Comparison of ENCODE assay signal across 32 cellular contexts in genomic region chr9:22002038-22002437, GRCh38. TPM values are rescaled to one million over a fixed set of nuclear protein-coding genes. Genes with fewer than 3 reads are reported as not detected.
"Had no signal": no experiment of that assay in that cellular context is flagged by ENCODE, and none has a peak within 500 bp of the region (broad histone marks: within the 10 kb centered on the region; RNA-seq: fewer than 3 reads in every experiment).

No MANE protein-coding gene starts in this region.

- FAIRE-seq: bronchial epithelial cell, K562 had no signal

- H3K27me3 ChIP-seq: adrenal gland, MG63 had no signal

- H3K36me3 ChIP-seq: adrenal gland, MG63 had no signal

- ATAC-seq: activated CD8-positive, alpha-beta T cell treated with anti-CD3 and anti-CD28 coated beads, Interleukin-2, amount 10 ng/mL, durations not matched to agents 7 days and 5 days; activated naive CD4-positive, alpha-beta T cell treated with anti-CD3 and anti-CD28 coated beads, Interleukin-2, amount 50 U/mL, for 72 hours; K562 had no signal

- H3K4me3 ChIP-seq: adrenal gland, K562, MG63 had no signal

- H3K27ac ChIP-seq: adrenal gland, VCaP had no signal

- H3K4me3 Mint-ChIP-seq: activated B cell treated with CpG ODN at 0.5 μM for 24 hours; activated CD4-positive, alpha-beta T cell treated with anti-CD3 and anti-CD28 coated beads, Interleukin-2, amount 10 ng/mL, durations not matched to agents 24 days and 14 days; activated CD8-positive, alpha-beta T cell treated with anti-CD3 and anti-CD28 coated beads, Interleukin-2, amount 10 ng/mL, durations not matched to agents 7 days and 5 days; activated naive CD4-positive, alpha-beta T cell treated with anti-CD3 and anti-CD28 coated beads for 36 hours; activated T-cell treated with anti-CD3 and anti-CD28 coated beads, Interleukin-2, amount 50 U/mL, for 24 hours; brain had no signal

- DNase-seq: activated B cell treated with CpG ODN at 0.5 μM for 24 hours; activated CD4-positive, alpha-beta T cell treated with anti-CD3 and anti-CD28 coated beads, Interleukin-2, amount 10 ng/mL, durations not matched to agents 24 days and 14 days; activated CD4-positive, alpha-beta T cell treated with anti-CD3 and anti-CD28 coated beads, Interleukin-2, amount 50 U/mL, for 48 hours; activated CD8-positive, alpha-beta T cell treated with anti-CD3 and anti-CD28 coated beads, Interleukin-2, amount 10 ng/mL, durations not matched to agents 7 days and 5 days; activated gamma-delta T cell treated with Interleukin-2 at 50 U/mL for 16 hours; activated naive CD4-positive, alpha-beta T cell treated with anti-CD3 and anti-CD28 coated beads for 36 hours; activated T-cell treated with anti-CD3 and anti-CD28 coated beads, Interleukin-2, amount 50 U/mL, for 24 hours; adrenal gland; caudate nucleus; MG63; NCI-H1048; NCI-H1105 treated with DMSO at 0.1 percent for 48 hours; NCI-H1436; NCI-H1694 treated with DMSO at 0.1 percent for 48 hours; NCI-H2029; NCI-H2107; NCI-H2171 treated with DMSO at 0.1 percent for 48 hours; NCI-H226; NCI-H446 treated with DMSO at 0.1 percent for 48 hours; NCI-H524; NCI-H69; NCI-H82; Right ventricle myocardium superior; SW 1271; T-helper 1 cell; T-helper 2 cell; T-helper 9 cell had no signal

- H3K4me1 ChIP-seq: adrenal gland had no signal

- H3K27ac Mint-ChIP-seq: activated B cell treated with CpG ODN at 0.5 μM for 24 hours; activated CD4-positive, alpha-beta T cell treated with anti-CD3 and anti-CD28 coated beads, Interleukin-2, amount 10 ng/mL, durations not matched to agents 24 days and 14 days; activated CD8-positive, alpha-beta T cell treated with anti-CD3 and anti-CD28 coated beads, Interleukin-2, amount 10 ng/mL, durations not matched to agents 7 days and 5 days; activated naive CD4-positive, alpha-beta T cell treated with anti-CD3 and anti-CD28 coated beads for 36 hours; activated naive CD4-positive, alpha-beta T cell treated with anti-CD3 and anti-CD28 coated beads, Interleukin-2, amount 50 U/mL, for 72 hours; activated T-cell treated with anti-CD3 and anti-CD28 coated beads, Interleukin-2, amount 50 U/mL, for 24 hours; brain had no signal

- H3K9me3 Mint-ChIP-seq: activated B cell treated with CpG ODN at 0.5 μM for 24 hours; activated CD4-positive, alpha-beta T cell treated with anti-CD3 and anti-CD28 coated beads, Interleukin-2, amount 10 ng/mL, durations not matched to agents 24 days and 14 days; activated naive CD4-positive, alpha-beta T cell treated with anti-CD3 and anti-CD28 coated beads for 36 hours; activated naive CD4-positive, alpha-beta T cell treated with anti-CD3 and anti-CD28 coated beads, Interleukin-2, amount 50 U/mL, for 72 hours; activated T-cell treated with anti-CD3 and anti-CD28 coated beads, Interleukin-2, amount 50 U/mL, for 24 hours had no signal

- H3K36me3 Mint-ChIP-seq: brain had no signal

- H3K9me3 ChIP-seq: adrenal gland, MG63 had no signal

RNA-seq across cellular contexts. Expression of gene CDKN2B, which starts 7.1 kb away (rescaled TPM):
- total RNA-seq: activated naive CD4-positive, alpha-beta T cell treated with anti-CD3 and anti-CD28 coated beads for 36 hours; K562 had no signal
- polyA plus RNA-seq: K562 had no signal

RNA-seq across cellular contexts. Expression of gene CDKN2B-AS1, which starts 7.4 kb away (rescaled TPM):
- total RNA-seq: K562, Right ventricle myocardium superior had no signal
- polyA plus RNA-seq: K562 had no signal

RNA-seq across cellular contexts. Expression of gene CDKN2A, which starts 7.8 kb away (rescaled TPM):
- total RNA-seq: K562 had no signal
- polyA plus RNA-seq: K562 had no signal
